ENCODE assay signal across 8 cellular contexts in the genomic region with DNA sequence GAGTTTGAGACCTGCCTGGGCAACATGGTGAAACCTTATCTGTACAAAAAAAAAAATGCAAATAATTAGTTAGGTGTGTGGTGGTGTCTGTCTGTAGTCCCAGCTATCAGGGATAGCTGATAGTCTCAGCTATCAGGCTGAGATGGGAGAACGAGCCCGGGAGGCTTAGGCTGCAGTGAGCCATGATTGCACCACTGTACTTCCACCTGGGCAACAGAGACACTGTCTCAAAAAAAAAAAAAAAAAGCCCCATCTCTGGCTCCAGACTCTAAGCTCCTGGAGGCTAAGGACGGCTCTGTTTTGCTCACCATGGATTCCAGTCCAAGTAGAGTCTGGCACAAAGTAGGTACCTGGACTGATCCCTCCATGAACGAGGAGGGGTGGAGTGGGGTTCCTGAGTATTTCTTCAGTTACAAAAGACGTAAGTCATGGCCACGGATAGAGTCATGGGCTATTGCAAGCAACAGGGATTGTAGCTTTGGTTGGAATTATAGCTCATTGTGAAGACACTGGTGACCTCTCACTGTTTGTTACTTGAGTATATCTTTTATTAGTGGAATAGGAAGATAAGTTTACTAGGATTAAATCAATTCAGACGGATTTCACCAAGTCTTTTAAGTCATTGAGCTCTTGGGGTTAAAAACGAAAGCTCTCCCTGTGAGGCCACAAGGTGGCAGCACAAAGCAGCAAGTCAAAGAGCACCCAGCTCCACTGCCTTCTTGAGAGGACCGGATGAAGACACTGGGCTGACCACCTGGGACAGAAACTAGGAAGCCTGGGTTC.
A peak's percentile ranks its signal among the peaks of the same experiment; 100 is the strongest.
DNase-seq lines count a peak whose midpoint lies in the region; TF ChIP-seq lines count a peak whose summit lies in the region.

No MANE protein-coding gene starts in this region.

- no peak overlapping the region for H3K9ac ChIP-seq in OCI-LY1 (ENCODE audit: low read length)

- TF ChIP-seq CTCF in OCI-LY1 (IDR thresholded peaks at IDR 0.05; ENCODE audit: low read length) = peak; percentile 83

- H3K27ac ChIP-seq in OCI-LY1 (ENCODE audit: low read depth, low read length, poor library complexity, severe bottlenecking) = no peak overlapping the region
- peak overlapping the region; percentile 51 for H3K27ac ChIP-seq in muscle layer of duodenum (ENCODE audit: low read length)

- no peak for TF ChIP-seq POLR2A in erythroblast (IDR thresholded peaks at IDR 0.05; ENCODE audit: low read length)

- H3K36me3 ChIP-seq in OCI-LY1 (ENCODE audit: insufficient read depth, low read length) (no peaks in the 10 kb centered on the region), muscle layer of duodenum (ENCODE audit: control insufficient read depth in 1 of 2, insufficient read depth in 2 of 2, low read length in 2 of 2) (no peaks in the 10 kb centered on the region)

- peak; percentile 54 for DNase-seq in SIG-M5 treated with dmso at 0.1 percent for 504 hours (lab: John Stamatoyannopoulos, UW; ENCODE audit: unreplicated experiment)
- DNase-seq in SIG-M5 (lab: John Stamatoyannopoulos, UW) = no peak
- DNase-seq in HuH-7 (ENCODE audit: low spot score) = peak; percentile 63
- peak; percentile 54 for DNase-seq in activated T-cell treated with anti-CD3 and anti-CD28 coated beads for 24 hours (ENCODE audit: low read depth)
- DNase-seq in erythroblast (lab: John Stamatoyannopoulos, UW) = peak; percentile 65 to 78
- DNase-seq in stimulated activated CD8-positive, alpha-beta memory T cell treated with anti-CD3 and anti-CD28 coated beads, Interleukin-7, amount 100 ng/mL, for 24 hours (ENCODE audit: low read depth) = peak; percentile 10

- H4K20me1 ChIP-seq in OCI-LY1 (ENCODE audit: insufficient read depth, low read length) = no peaks in the 10 kb centered on the region

- H2AFZ ChIP-seq in OCI-LY1 (ENCODE audit: low read length) = no peak overlapping the region

- no peaks in the 10 kb centered on the region for H3K79me2 ChIP-seq in OCI-LY1 (ENCODE audit: insufficient read depth, low read length)

- no peaks in the 10 kb centered on the region for H3F3A ChIP-seq in OCI-LY1 (ENCODE audit: insufficient read depth, low read length)

- H3K4me3 ChIP-seq in OCI-LY1 (ENCODE audit: low read depth, low read length, poor library complexity, severe bottlenecking) = no peak overlapping the region
- H3K4me3 ChIP-seq in muscle layer of duodenum (ENCODE audit: low read depth in 1 of 2, low read length in 2 of 2) = no peak overlapping the region

- H3K27me3 ChIP-seq in OCI-LY1 (ENCODE audit: insufficient read depth, low read length) (no peaks in the 10 kb centered on the region), muscle layer of duodenum (ENCODE audit: low read depth, low read length) (no peaks in the 10 kb centered on the region)

- no peaks in the 10 kb centered on the region for H3K4me1 ChIP-seq in OCI-LY1 (ENCODE audit: insufficient read depth, low read length, severe bottlenecking)
- H3K4me1 ChIP-seq in muscle layer of duodenum (ENCODE audit: control insufficient read depth in 1 of 2, insufficient read depth in 2 of 2, low read length in 2 of 2) = peaks cover 3 to 4% of the 10 kb centered on the region in 2 donors

- no peaks in the 10 kb centered on the region for H3K9me2 ChIP-seq in OCI-LY1 (ENCODE audit: low read depth, low read length)

- H3K4me2 ChIP-seq in OCI-LY1 (ENCODE audit: low read length) = peak overlapping the region; percentile 20; the same call in 1 of the 2 replicates

- no peaks in the 10 kb centered on the region for H3K9me3 ChIP-seq in OCI-LY1 (ENCODE audit: low read length)
- H3K9me3 ChIP-seq in muscle layer of duodenum (ENCODE audit: control insufficient read depth in 1 of 2, low read length in 2 of 2) = no peaks in the 10 kb centered on the region
